In the genomic region with DNA sequence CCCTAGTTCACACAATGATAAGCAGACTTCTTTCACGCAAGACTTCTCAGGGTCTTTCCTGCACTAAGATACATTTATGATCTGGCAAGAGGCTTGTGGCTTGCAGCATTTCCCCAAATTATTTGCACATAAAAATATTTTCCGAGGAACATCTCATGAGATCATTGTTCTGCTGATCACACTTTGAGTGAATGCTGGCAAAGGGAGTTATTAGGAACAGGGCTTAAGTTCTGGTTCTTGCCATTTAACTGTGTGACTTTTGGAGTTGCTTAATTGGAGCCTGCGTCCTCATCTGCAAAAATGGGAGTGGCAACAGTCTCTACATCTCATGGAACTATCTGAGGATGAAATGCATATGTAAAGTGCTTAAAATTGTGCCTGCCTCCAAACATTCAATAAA, we compare ENCODE assay signal across 15 cellular contexts. TPM values are rescaled to one million over a fixed set of nuclear protein-coding genes. Genes with fewer than 3 reads are reported as not detected.
DNase-seq lines count a peak whose midpoint lies in the region; ATAC-seq and TF ChIP-seq lines count a peak whose summit lies in the region.
"Had no signal": no experiment of that assay in that cellular context is flagged by ENCODE, and none has a peak within 500 bp of the region (broad histone marks: within the 10 kb centered on the region; RNA-seq: fewer than 3 reads in every experiment).

No MANE protein-coding gene starts in this region.

- TF ChIP-seq EP300 in suprapubic skin (IDR thresholded peaks at IDR 0.05), result no peak

- no peaks in the 10 kb centered on the region for H3K36me3 ChIP-seq in suprapubic skin
- H3K36me3 ChIP-seq: lower lobe of right lung, neutrophil had no signal

- no peak for ATAC-seq in CD4-positive, alpha-beta T cell (ENCODE audit: poor library complexity)
- ATAC-seq in T-helper 17 cell, result no peak

- H3K27ac ChIP-seq in CD4-positive, alpha-beta T cell (ENCODE audit: low read depth, low read length), result no peak overlapping the region
- H3K27ac ChIP-seq in suprapubic skin, result peak overlapping the region; percentile 88

- no peak for DNase-seq in CD4-positive, alpha-beta T cell
- DNase-seq in T-helper 17 cell, result no peak
- DNase-seq in fibroblast of mammary gland (ENCODE audit: low read depth), result peak; percentile 31
- DNase-seq in suprapubic skin (ENCODE audit: low spot score in 2 of 2), result no peak
- DNase-seq in AG20443 (ENCODE audit: low spot score), result no peak
- no peak for DNase-seq in activated CD8-positive, alpha-beta memory T cell treated with anti-CD3 and anti-CD28 coated beads, Interleukin-2, amount 50 U/mL, for 4 hours
- no peak for DNase-seq in activated CD8-positive, alpha-beta memory T cell treated with anti-CD3 and anti-CD28 coated beads, Interleukin-2, amount 50 U/mL, for 48 hours
- DNase-seq in NCI-H1694 (lab: John Stamatoyannopoulos, UW), result no peak
- DNase-seq: CD8-positive, alpha-beta T cell; GDM1; lower lobe of right lung; NCI-H2081 treated with DMSO at 0.1 percent for 48 hours; SHP77 treated with DMSO at 0.1 percent for 48 hours had no signal

- H3K4me3 ChIP-seq in fibroblast of mammary gland (ENCODE audit: control insufficient read depth, low read depth, low read length), result no peak overlapping the region
- H3K4me3 ChIP-seq in suprapubic skin, result no peak overlapping the region

- 59% methylated on average over 3 of the region's 3 CpGs for WGBS in suprapubic skin

- POLR2A ChIA-PET in CD4-positive, alpha-beta T cell (lab: Charles Lee), result interaction anchor here (3.8 kb wide), 1 partner anchor 50 kb away, joined by 18 read pairs; the partner anchor contains the start of gene GADD45A

- H3K36me3 Mint-ChIP-seq in CD4-positive, alpha-beta T cell (ENCODE audit: low read depth), result no peaks in the 10 kb centered on the region
- H3K36me3 Mint-ChIP-seq in T-helper 17 cell (ENCODE audit: low read depth), result no peaks in the 10 kb centered on the region
- H3K36me3 Mint-ChIP-seq: CD8-positive, alpha-beta T cell; type B pancreatic cell had no signal

- CTCF ChIA-PET in CD4-positive, alpha-beta T cell (lab: Charles Lee), result no interaction called here

- peaks cover 57% of the 10 kb centered on the region for H3K4me1 ChIP-seq in suprapubic skin

- H3K4me1 Mint-ChIP-seq in CD4-positive, alpha-beta T cell (ENCODE audit: low read depth), result peaks cover 27% of the 10 kb centered on the region
- peaks cover 15% of the 10 kb centered on the region for H3K4me1 Mint-ChIP-seq in T-helper 17 cell

- H3K27me3 ChIP-seq in CD4-positive, alpha-beta T cell (ENCODE audit: control insufficient read depth, insufficient read depth, low read length), result no peaks in the 10 kb centered on the region
- no peaks in the 10 kb centered on the region for H3K27me3 ChIP-seq in suprapubic skin
- H3K27me3 ChIP-seq: neutrophil had no signal

- no peaks in the 10 kb centered on the region for H3K27me3 Mint-ChIP-seq in CD4-positive, alpha-beta T cell
- peaks cover 13% of the 10 kb centered on the region for H3K27me3 Mint-ChIP-seq in T-helper 17 cell
- H3K27me3 Mint-ChIP-seq: type B pancreatic cell had no signal

- TF ChIP-seq POLR2A in suprapubic skin (IDR thresholded peaks at IDR 0.05), result no peak

- no peak overlapping the region for H3K4me3 Mint-ChIP-seq in CD4-positive, alpha-beta T cell
- no peak overlapping the region for H3K4me3 Mint-ChIP-seq in T-helper 17 cell
- H3K4me3 Mint-ChIP-seq: type B pancreatic cell had no signal

- intact Hi-C loops in CD4-positive, alpha-beta T cell (cut with DNase I, micrococcal nuclease), result no loop called here

- no peaks in the 10 kb centered on the region for H3K9me3 ChIP-seq in CD4-positive, alpha-beta T cell (ENCODE audit: control insufficient read depth, low read length)
- H3K9me3 ChIP-seq in T-helper 17 cell (ENCODE audit: control insufficient read depth, low read length, poor library complexity, severe bottlenecking), result no peaks in the 10 kb centered on the region
- no peaks in the 10 kb centered on the region for H3K9me3 ChIP-seq in suprapubic skin
- H3K9me3 ChIP-seq: lower lobe of right lung, neutrophil had no signal

- H3K27ac Mint-ChIP-seq in CD4-positive, alpha-beta T cell, result peak overlapping the region; percentile 86
- H3K27ac Mint-ChIP-seq in T-helper 17 cell, result peak overlapping the region; percentile 88
- H3K27ac Mint-ChIP-seq: type B pancreatic cell had no signal

- H3K9me3 Mint-ChIP-seq in CD4-positive, alpha-beta T cell, result no peaks in the 10 kb centered on the region
- H3K9me3 Mint-ChIP-seq: CD8-positive, alpha-beta T cell; type B pancreatic cell had no signal

- no peak for TF ChIP-seq CTCF in CD4-positive, alpha-beta T cell (IDR thresholded peaks at IDR 0.05)
- no peak for TF ChIP-seq CTCF in fibroblast of mammary gland (conservative IDR thresholded peaks at IDR 0.05; ENCODE audit: control insufficient read depth, insufficient read depth, low read depth, low read length)
- TF ChIP-seq CTCF in suprapubic skin (IDR thresholded peaks at IDR 0.05), result no peak

RNA-seq across cellular contexts. Expression of gene GADD45A, which starts 50.2 kb away (rescaled TPM):
- total RNA-seq in CD4-positive, alpha-beta T cell, result 100 to 1,000 TPM; 136 to 140 TPM
- total RNA-seq in T-helper 17 cell, result 10 to 100 TPM; 25.4 to 65.6 TPM
- total RNA-seq in suprapubic skin, result 10 to 100 TPM; 25.4 to 44.6 (median 26.6) TPM
